Comparison of ENCODE assay signal across 14 cellular contexts in the genomic region with DNA sequence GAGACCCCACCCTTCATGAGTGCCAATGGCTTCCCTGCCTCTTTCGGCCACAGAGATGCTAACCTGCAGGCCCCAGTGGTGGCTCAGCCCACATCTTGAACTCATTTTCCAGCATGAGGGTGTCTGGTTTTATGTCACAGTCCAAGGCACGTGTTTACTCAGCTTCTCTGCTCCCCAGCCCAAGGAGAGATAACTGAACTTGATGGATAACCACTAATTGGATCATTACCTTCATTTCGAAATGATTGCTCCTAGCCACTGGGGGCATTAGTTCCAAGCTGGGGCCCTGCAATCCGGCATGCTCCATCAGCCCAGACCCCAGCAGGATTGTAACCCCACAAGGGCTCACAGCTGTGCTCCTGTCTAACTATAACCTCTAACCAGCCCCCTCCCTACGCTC. TPM values are rescaled to one million over a fixed set of nuclear protein-coding genes. Genes with fewer than 3 reads are reported as not detected.
"Had no signal": no experiment of that assay in that cellular context is flagged by ENCODE, and none has a peak within 500 bp of the region (broad histone marks: within the 10 kb centered on the region; RNA-seq: fewer than 3 reads in every experiment).

No MANE protein-coding gene starts in this region.

- ATAC-seq: left lobe of liver; right cardiac atrium; stimulated activated naive CD8-positive, alpha-beta T cell treated with anti-CD3 and anti-CD28 coated beads, Interleukin-15, Interleukin-2, amounts not matched to agents 100 U/mL and 50 U/mL, for 24 hours had no signal

- H3K4me3 ChIP-seq: coronary artery, smooth muscle cell, transverse colon had no signal

- DNase-seq: activated CD4-positive, CD25-positive, alpha-beta regulatory T cell treated with anti-CD3 and anti-CD28 coated beads, Interleukin-2, amount 50 U/mL, for 72 hours; activated naive CD4-positive, alpha-beta T cell; activated naive CD8-positive, alpha-beta T cell treated with anti-CD3 and anti-CD28 coated beads, Interleukin-2, amount 10 ng/mL, durations not matched to agents 7 days and 5 days; activated T-cell treated with anti-CD3 and anti-CD28 coated beads for 4 hours; central memory CD4-positive, alpha-beta T cell; effector CD4-positive, alpha-beta T cell; midbrain; posterior cingulate gyrus; right cardiac atrium; stimulated activated naive CD8-positive, alpha-beta T cell treated with anti-CD3 and anti-CD28 coated beads, Interleukin-15, Interleukin-2, amounts not matched to agents 100 U/mL and 50 U/mL, for 24 hours; transverse colon had no signal

RNA-seq across cellular contexts. Expression of gene SIX2, which starts 46.0 kb away (rescaled TPM):
- polyA plus RNA-seq: smooth muscle cell had no signal
